Comparison of ENCODE assay signal across 9 cellular contexts in genomic region chr1:214660900-214661299, GRCh38. TPM values are rescaled to one million over a fixed set of nuclear protein-coding genes. Genes with fewer than 3 reads are reported as not detected.
DNase-seq lines count a peak whose midpoint lies in the region; TF ChIP-seq lines count a peak whose summit lies in the region.
"Had no signal": no experiment of that assay in that cellular context is flagged by ENCODE, and none has a peak within 500 bp of the region (broad histone marks: within the 10 kb centered on the region; RNA-seq: fewer than 3 reads in every experiment).

No MANE protein-coding gene starts in this region.

- peaks cover 100% of the 10 kb centered on the region for H3K36me3 ChIP-seq in OCI-LY7 (ENCODE audit: insufficient read depth, low read length)
- no peaks in the 10 kb centered on the region for H3K36me3 ChIP-seq in esophagus muscularis mucosa

- CTCF ChIA-PET in OCI-LY7 (lab: Charles Lee; ENCODE audit: unreplicated experiment): interaction anchor here (1.3 kb wide), 1 partner anchor 44 kb away, joined by 4 read pairs; no protein-coding TSS in a partner anchor

- no peak for TF ChIP-seq POLR2A in esophagus muscularis mucosa (IDR thresholded peaks at IDR 0.05; ENCODE audit: low read depth)

- in situ Hi-C loops in GM13977 (cut with MboI; ENCODE audit: low pct_unique_long_range_greater_than_20kb, low sequenced_read_pairs, unreplicated experiment): loop anchor here (25.0 kb wide), 1 partner anchor 876 kb away; no protein-coding TSS in a partner anchor

- H3K4me1 ChIP-seq in OCI-LY7 (ENCODE audit: insufficient read depth, low read length, poor library complexity, severe bottlenecking) (no peaks in the 10 kb centered on the region), esophagus muscularis mucosa (no peaks in the 10 kb centered on the region)

- intact Hi-C loops in OCI-LY7 (cut with micrococcal nuclease; ENCODE audit: unreplicated experiment): loop anchor here (10.0 kb wide), 1 partner anchor 864 kb away; no protein-coding TSS in a partner anchor
- intact Hi-C loops in esophagus muscularis mucosa (cut with DNase I): no loop called here

- TF ChIP-seq EP300 in esophagus muscularis mucosa (IDR thresholded peaks at IDR 0.05): no peak

- no peak overlapping the region for H3K4me3 ChIP-seq in OCI-LY7 (ENCODE audit: low read depth, low read length, poor library complexity, severe bottlenecking)
- H3K4me3 ChIP-seq in esophagus muscularis mucosa: no peak overlapping the region

- H3K27me3 ChIP-seq in esophagus muscularis mucosa: no peaks in the 10 kb centered on the region

- H3K9me3 ChIP-seq in OCI-LY7 (ENCODE audit: low read length): no peaks in the 10 kb centered on the region
- H3K9me3 ChIP-seq in esophagus muscularis mucosa: no peaks in the 10 kb centered on the region

- no peak overlapping the region for H2AFZ ChIP-seq in OCI-LY7 (ENCODE audit: low read length)

- H3K9me2 ChIP-seq in OCI-LY7 (ENCODE audit: insufficient read depth, low read length): no peaks in the 10 kb centered on the region

- TF ChIP-seq CTCF in OCI-LY7 (conservative IDR thresholded peaks at IDR 0.05; ENCODE audit: low read length): peak; percentile 53
- TF ChIP-seq CTCF in esophagus muscularis mucosa (IDR thresholded peaks at IDR 0.05): peak; percentile 11 to 42 (median 34)
- no peak for TF ChIP-seq CTCF in GM13977 (IDR thresholded peaks at IDR 0.05; ENCODE audit: extremely low read depth, insufficient read depth, missing control alignments)

- POLR2A ChIA-PET in OCI-LY7 (lab: Charles Lee): interaction anchor here (0.7 kb wide), 1 partner anchor 371 kb away, joined by 4 read pairs; no protein-coding TSS in a partner anchor

- DNase-seq in Daoy (ENCODE audit: low read depth) (peak; percentile 26), OCI-LY7 (ENCODE audit: low spot score) (no peak), esophagus muscularis mucosa (ENCODE audit: extremely low spot score) (no peak), occipital lobe (lab: John Stamatoyannopoulos, UW) (peak; percentile 55), GM13977 (ENCODE audit: low spot score) (no peak), NCI-H1436 (lab: John Stamatoyannopoulos, UW) (no peak), NCI-H187 treated with DMSO at 0.1 percent for 48 hours (lab: John Stamatoyannopoulos, UW) (no peak), NCI-H128 (lab: John Stamatoyannopoulos, UW; ENCODE audit: unreplicated experiment) (no peak)
- DNase-seq: effector memory CD4-positive, alpha-beta T cell had no signal

- WGBS in esophagus muscularis mucosa: 59% methylated on average over 4 of the region's 4 CpGs

- no peak overlapping the region for H3K27ac ChIP-seq in OCI-LY7 (ENCODE audit: low read depth, low read length, poor library complexity, severe bottlenecking)
- H3K27ac ChIP-seq in esophagus muscularis mucosa (replicated peaks in 1 of 4): no peak overlapping the region

- no peaks in the 10 kb centered on the region for H3K79me2 ChIP-seq in OCI-LY7 (ENCODE audit: insufficient read depth, low read depth, low read length)

- no TSS peak for BruUV-seq in OCI-LY7 (replicated peaks; lab: Mats Ljungman, UMichigan)

- H4K20me1 ChIP-seq in OCI-LY7 (ENCODE audit: insufficient read depth, low read length): peaks cover 4% of the 10 kb centered on the region; the same call in 1 of the 2 replicates

- H3K4me2 ChIP-seq in OCI-LY7 (ENCODE audit: low read length): no peak overlapping the region

RNA-seq across cellular contexts. Expression of gene CENPF, which starts 57.9 kb away (rescaled TPM):
- total RNA-seq in Daoy (2014; rRNA removed; shearing (Covaris generic)): 64.2 and 64.3 TPM in 2 replicates
- 110 and 161 TPM in 2 replicates for total RNA-seq in OCI-LY7 (2014; rRNA removed; shearing (Covaris generic))
- total RNA-seq in OCI-LY7 (2022) (173 and 195 TPM in 2 replicates), esophagus muscularis mucosa (1 to 10 TPM in 2 of 4 donors, under 1 TPM in 2; 0.32 to 1.2 (median 0.99) TPM), occipital lobe (15.6 TPM)

Comparison
In these comparisons a context has a peak if more than half of its experiments do, and no peak if none do; other contexts are left out.
1. DNase-seq: peak in Daoy (single experiment) and occipital lobe (single experiment); none in OCI-LY7 (single experiment), esophagus muscularis mucosa (single experiment), GM13977 (single experiment), NCI-H1436 (single experiment), NCI-H187 treated with DMSO at 0.1 percent for 48 hours (single experiment) and NCI-H128 (single experiment).